ENCODE assay signal across 26 cellular contexts in the genomic region with DNA sequence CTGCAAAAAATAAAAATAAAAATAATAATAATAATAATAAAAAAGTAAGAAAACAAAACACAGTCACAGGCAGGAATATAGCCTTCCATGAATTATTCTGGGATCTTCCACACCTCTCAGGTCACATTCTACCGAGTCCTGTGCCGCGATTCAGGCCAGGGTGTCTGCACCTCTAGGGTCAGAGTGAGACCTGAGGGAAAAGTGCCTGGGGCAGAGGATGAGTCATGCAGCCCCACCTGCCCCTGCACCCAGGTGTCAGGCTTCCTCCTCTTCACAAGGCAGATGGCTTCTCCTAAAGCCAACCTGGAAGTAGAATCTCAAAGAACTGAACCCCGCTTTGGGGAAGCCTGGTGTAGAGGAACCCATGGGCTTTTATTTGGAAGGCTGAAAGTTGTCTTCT.
"Had no signal": no experiment of that assay in that cellular context is flagged by ENCODE, and none has a peak within 500 bp of the region (broad histone marks: within the 10 kb centered on the region; RNA-seq: fewer than 3 reads in every experiment).

No MANE protein-coding gene starts in this region.

- H3K4me1 ChIP-seq: adrenal gland, psoas muscle, spleen had no signal

- H3K4me3 Mint-ChIP-seq: activated naive CD8-positive, alpha-beta T cell; activated T-cell treated with anti-CD3 and anti-CD28 coated beads, Interleukin-2, amount 50 U/mL, for 4 hours; central memory CD8-positive, alpha-beta T cell; effector memory CD8-positive, alpha-beta T cell; nephron had no signal

- H2AFZ ChIP-seq: hepatocyte had no signal

- ATAC-seq: activated T-cell treated with anti-CD3 and anti-CD28 coated beads, Interleukin-2, amount 50 U/mL, for 4 hours; effector memory CD8-positive, alpha-beta T cell; esophagus mucosa; psoas muscle had no signal

- H3K4me1 Mint-ChIP-seq: central memory CD8-positive, alpha-beta T cell had no signal

- H3K27ac ChIP-seq: adrenal gland, dorsolateral prefrontal cortex, hepatocyte, neutrophil, ovary, psoas muscle, right atrium auricular region, spleen had no signal

- H3K27me3 Mint-ChIP-seq: activated naive CD8-positive, alpha-beta T cell; central memory CD8-positive, alpha-beta T cell; effector memory CD8-positive, alpha-beta T cell had no signal

- H3K27me3 ChIP-seq: adrenal gland, dorsolateral prefrontal cortex, hepatocyte, neutrophil, ovary, right atrium auricular region, spleen had no signal

- H3K27ac Mint-ChIP-seq: activated naive CD8-positive, alpha-beta T cell; activated T-helper 2 cell treated with anti-CD3 and anti-CD28 coated beads, Interferon-gamma antibody, Interleukin-2, Interleukin-4, amounts not matched to agents 10 μg/mL and 5 μg/mL and 100 μg/mL, durations not matched to agents 14 hours and 24 hours and 36 hours; effector memory CD8-positive, alpha-beta T cell; nephron had no signal

- H3K79me2 ChIP-seq: hepatocyte had no signal

- H3K4me2 ChIP-seq: hepatocyte had no signal

- H3K4me3 ChIP-seq: adrenal gland, dorsolateral prefrontal cortex, hepatocyte, ovary, psoas muscle, right atrium auricular region, spleen had no signal

- H3K9me3 ChIP-seq: adrenal gland, neutrophil, ovary, psoas muscle, right atrium auricular region, spleen had no signal

- H3K36me3 ChIP-seq: adrenal gland, neutrophil, ovary, right atrium auricular region had no signal

- DNase-seq: activated CD4-positive, alpha-beta T cell treated with anti-CD3 and anti-CD28 coated beads for 4 hours; activated CD4-positive, alpha-beta T cell treated with anti-CD3 and anti-CD28 coated beads, Interleukin-2, amount 50 U/mL, for 48 hours; activated CD4-positive, CD25-positive, alpha-beta regulatory T cell; activated CD8-positive, alpha-beta memory T cell treated with anti-CD3 and anti-CD28 coated beads, Interleukin-2, amount 50 U/mL, for 48 hours; activated naive CD4-positive, alpha-beta T cell; activated T-cell treated with anti-CD3 and anti-CD28 coated beads, Interleukin-2, amount 50 U/mL, for 4 hours; adrenal gland; dorsolateral prefrontal cortex; effector memory CD8-positive, alpha-beta T cell; glutamatergic neuron; kidney glomerular epithelial cell; midbrain; ovary; psoas muscle; spleen; stimulated activated CD4-positive, alpha-beta T cell treated with anti-CD3 and anti-CD28 coated beads, Interleukin-4, amount 100 ng/mL, for 1 hour; stimulated activated naive CD4-positive, alpha-beta T cell treated with Interleukin-2 at 50 U/mL for 16 hours; T1000 had no signal

- H3K9me3 Mint-ChIP-seq: activated T-cell treated with anti-CD3 and anti-CD28 coated beads, Interleukin-2, amount 50 U/mL, for 4 hours; activated T-helper 2 cell treated with anti-CD3 and anti-CD28 coated beads, Interferon-gamma antibody, Interleukin-2, Interleukin-4, amounts not matched to agents 10 μg/mL and 5 μg/mL and 100 μg/mL, durations not matched to agents 14 hours and 24 hours and 36 hours; central memory CD8-positive, alpha-beta T cell; effector memory CD8-positive, alpha-beta T cell; nephron had no signal
